8 cellular contexts compared by ENCODE assay signal in the genomic region with DNA sequence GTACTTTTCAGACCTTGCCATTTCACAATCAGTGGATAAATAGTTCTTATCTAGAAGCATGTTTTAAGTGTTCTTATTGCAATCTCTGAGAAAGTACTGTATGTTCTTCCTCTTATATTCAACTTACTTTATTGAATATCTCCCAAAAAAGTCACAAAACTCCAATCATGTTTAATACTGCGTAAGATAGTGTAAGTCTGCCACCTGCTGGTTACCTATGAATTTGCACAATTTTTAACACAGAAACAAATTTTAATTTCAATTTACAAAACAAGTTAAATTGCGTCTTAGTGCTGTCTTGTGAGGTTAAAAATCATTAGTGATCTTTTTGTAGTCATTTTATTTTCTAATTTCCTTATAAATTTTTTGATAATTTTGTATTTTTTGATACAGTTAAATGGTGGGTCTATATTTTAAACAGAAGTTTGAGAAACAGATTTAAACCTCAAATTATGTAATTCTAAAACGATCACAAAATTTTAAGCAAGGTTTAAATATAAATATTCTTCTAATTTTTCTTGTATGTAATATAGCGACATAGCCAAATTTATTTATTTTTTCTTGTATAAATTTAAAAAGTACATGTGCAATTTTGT.
DNase-seq lines count a peak whose midpoint lies in the region; ATAC-seq, FAIRE-seq and TF ChIP-seq lines count a peak whose summit lies in the region.

No MANE protein-coding gene starts in this region.

- no peaks in the 10 kb centered on the region for H3K4me1 Mint-ChIP-seq in nephron progenitor cell

- no peak for ATAC-seq in GM21723 (IDR thresholded peaks at IDR 0.05; ENCODE audit: unreplicated experiment)

- H3K9me3 Mint-ChIP-seq in nephron progenitor cell, result peaks cover 51% of the 10 kb centered on the region

- no peaks in the 10 kb centered on the region for H3K27me3 Mint-ChIP-seq in nephron progenitor cell (ENCODE audit: low read depth, poor library complexity)

- H3K4me3 Mint-ChIP-seq in nephron progenitor cell, result no peak overlapping the region

- peak; percentile 73 for FAIRE-seq in colon (lab: Jason Lieb, UNC)

- no peaks in the 10 kb centered on the region for H3K36me3 Mint-ChIP-seq in nephron progenitor cell (ENCODE audit: low read depth)

- peak; percentile 69 for TF ChIP-seq CTCF in nephron progenitor cell (IDR thresholded peaks at IDR 0.05)

- DNase-seq in NCI-H2196 (lab: John Stamatoyannopoulos, UW; ENCODE audit: unreplicated experiment) (peak; percentile 35), NCI-H2196 treated with DMSO at 0.1 percent for 48 hours (lab: John Stamatoyannopoulos, UW; ENCODE audit: unreplicated experiment) (no peak), NCI-H187 treated with DMSO at 0.1 percent for 48 hours (lab: John Stamatoyannopoulos, UW) (peak; percentile 27), nephron progenitor cell (peak; percentile 2), NCI-H2107 (lab: John Stamatoyannopoulos, UW) (no peak)
- DNase-seq in activated CD8-positive, alpha-beta memory T cell treated with anti-CD3 and anti-CD28 coated beads for 24 hours, result no peak

- no peak overlapping the region for H3K27ac Mint-ChIP-seq in nephron progenitor cell

Comparison
In these comparisons a context has a peak if more than half of its experiments do, and no peak if none do; other contexts are left out.
1. DNase-seq: peak in NCI-H2196 (single experiment), NCI-H187 treated with DMSO at 0.1 percent for 48 hours (single experiment) and nephron progenitor cell (single experiment); none in NCI-H2196 treated with DMSO at 0.1 percent for 48 hours (single experiment), NCI-H2107 (single experiment) and activated CD8-positive, alpha-beta memory T cell treated with anti-CD3 and anti-CD28 coated beads for 24 hours (single experiment).